In genomic region chr12:89951694-89952060, GRCh38 we compare ENCODE assay signal across 1 cellular context.
TF ChIP-seq lines count a peak whose summit lies in the region.

No MANE protein-coding gene starts in this region.

TF ChIP-seq in HEK293, 187 proteins besides CTCF, POLR2A, EP300 and RAD21 (continued from another document):
- TF ChIP-seq PBX3 (CRISPR knock-in tag; IDR thresholded peaks at IDR 0.05) (no peak), MEIS1 (CRISPR knock-in tag; IDR thresholded peaks at IDR 0.05; ENCODE audit: borderline replicate concordance) (no peak), ZNF341 (tag by site-specific recombination; IDR thresholded peaks at IDR 0.05; ENCODE audit: low read depth) (no peak), ZNF324 (tag by site-specific recombination; IDR thresholded peaks at IDR 0.05) (no peak), ZNF274 (IDR thresholded peaks at IDR 0.05; ENCODE audit: low read length) (no peak), ZNF274 (tag by site-specific recombination; IDR thresholded peaks at IDR 0.05; ENCODE audit: borderline replicate concordance) (no peak), ZBTB8A (tag by site-specific recombination; IDR thresholded peaks at IDR 0.05) (no peak), ZNF221 (tag by site-specific recombination; IDR thresholded peaks at IDR 0.05; ENCODE audit: borderline replicate concordance) (no peak), ZNF558 (tag by site-specific recombination; IDR thresholded peaks at IDR 0.05) (0 out of 2 replicates have a peak, but pooled peaks have one; percentile 8)
- TF ChIP-seq, protein P1, sequence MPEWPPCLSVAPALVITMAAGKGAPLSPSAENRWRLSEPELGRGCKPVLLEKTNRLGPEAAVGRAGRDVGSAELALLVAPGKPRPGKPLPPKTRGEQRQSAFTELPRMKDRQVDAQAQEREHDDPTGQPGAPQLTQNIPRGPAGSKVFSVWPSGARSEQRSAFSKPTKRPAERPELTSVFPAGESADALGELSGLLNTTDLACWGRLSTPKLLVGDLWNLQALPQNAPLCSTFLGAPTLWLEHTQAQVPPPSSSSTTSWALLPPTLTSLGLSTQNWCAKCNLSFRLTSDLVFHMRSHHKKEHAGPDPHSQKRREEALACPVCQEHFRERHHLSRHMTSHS (tag by site-specific recombination; IDR thresholded peaks at IDR 0.05): no peak
TF ChIP-seq in HEK293: peak in this region for 4.
